ENCODE assay signal across 1 cellular context in genomic region chr17:1475321-1475854, GRCh38.
TF ChIP-seq lines count a peak whose summit lies in the region.

No MANE protein-coding gene starts in this region.

TF ChIP-seq in HepG2, 621 proteins besides CTCF, POLR2A, EP300 and RAD21:
- TF ChIP-seq ZBTB3 (CRISPR knock-in tag; IDR thresholded peaks at IDR 0.05; ENCODE audit: borderline replicate concordance, low read depth) (no peak), ZNF768 (CRISPR knock-in tag; IDR thresholded peaks at IDR 0.05) (peak; percentile 82; the same call in 1 of the 2 replicates)
